25 cellular contexts compared by ENCODE assay signal in genomic region chr11:121406291-121406690, GRCh38. TPM values are rescaled to one million over a fixed set of nuclear protein-coding genes. Genes with fewer than 3 reads are reported as not detected.
A peak's percentile ranks its signal among the peaks of the same experiment; 100 is the strongest.
DNase-seq lines count a peak whose midpoint lies in the region; ATAC-seq, FAIRE-seq and TF ChIP-seq lines count a peak whose summit lies in the region.
"Had no signal": no experiment of that assay in that cellular context is flagged by ENCODE, and none has a peak within 500 bp of the region (broad histone marks: within the 10 kb centered on the region; RNA-seq: fewer than 3 reads in every experiment).

No MANE protein-coding gene starts in this region.

- H3K4me1 ChIP-seq in NT2/D1 (ENCODE audit: insufficient read depth, insufficient read length) (no peaks in the 10 kb centered on the region), endodermal cell (ENCODE audit: control insufficient read depth, insufficient read depth, low read length) (no peaks in the 10 kb centered on the region)
- H3K4me1 ChIP-seq in naive thymus-derived CD4-positive, alpha-beta T cell (ENCODE audit: control insufficient read depth in 2 of 2, insufficient read depth in 2 of 2, low read length in 2 of 2): no peaks in the 10 kb centered on the region
- no peaks in the 10 kb centered on the region for H3K4me1 ChIP-seq in effector memory CD4-positive, alpha-beta T cell (ENCODE audit: control insufficient read depth, insufficient read depth, low read length, poor library complexity, severe bottlenecking)
- H3K4me1 ChIP-seq: breast epithelium had no signal

- no peaks in the 10 kb centered on the region for H3K36me3 ChIP-seq in NT2/D1 (ENCODE audit: insufficient read depth, insufficient read length, low read length)
- H3K36me3 ChIP-seq in endodermal cell (ENCODE audit: control insufficient read depth, insufficient read depth, low read length): no peaks in the 10 kb centered on the region
- H3K36me3 ChIP-seq in naive thymus-derived CD4-positive, alpha-beta T cell (ENCODE audit: control insufficient read depth in 2 of 3, insufficient read depth in 3 of 3, low read length in 3 of 3): no peaks in the 10 kb centered on the region
- H3K36me3 ChIP-seq in effector memory CD4-positive, alpha-beta T cell (ENCODE audit: control insufficient read depth, insufficient read depth, low read length): no peaks in the 10 kb centered on the region
- H3K36me3 ChIP-seq: breast epithelium, HAP-1, WERI-Rb-1 had no signal

- no peak for DNase-seq in GM12891 (ENCODE audit: insufficient read length, low spot score)
- DNase-seq in NT2/D1 (ENCODE audit: low read depth, low spot score): peak; percentile 69
- peak; percentile 76 for DNase-seq in endodermal cell
- DNase-seq in naive thymus-derived CD4-positive, alpha-beta T cell: no peak
- no peak for DNase-seq in T-helper 2 cell treated with Interferon-gamma antibody and Interleukin-4, amounts not matched to agents 5 μg/mL and 100 μg/mL, for 36 hours (ENCODE audit: low spot score)
- DNase-seq in effector memory CD4-positive, alpha-beta T cell: no peak
- DNase-seq: activated CD4-positive, alpha-beta T cell treated with anti-CD3 and anti-CD28 coated beads for 48 hours; DMS153; hypothalamus; IMR-90; midbrain; naive thymus-derived CD8-positive, alpha-beta T cell; NCI-H1436 treated with DMSO at 0.1 percent for 48 hours; NCI-H2107; NCI-H345; stimulated activated CD4-positive, alpha-beta T cell treated with anti-CD3 and anti-CD28 coated beads, Interleukin-4, amount 100 ng/mL, for 24 hours; T-helper 9 cell; trophoblast cell; WERI-Rb-1 had no signal

- H3K4me1 Mint-ChIP-seq in endodermal cell: no peaks in the 10 kb centered on the region
- peaks cover 0 to 14% (median 7%) of the 10 kb centered on the region in 7 donors for H3K4me1 Mint-ChIP-seq in naive thymus-derived CD4-positive, alpha-beta T cell
- H3K4me1 Mint-ChIP-seq in T-helper 2 cell treated with Interferon-gamma antibody and Interleukin-4, amounts not matched to agents 5 μg/mL and 100 μg/mL, for 36 hours (ENCODE audit: low read depth): no peaks in the 10 kb centered on the region

- CTCF ChIA-PET in naive thymus-derived CD4-positive, alpha-beta T cell (lab: Charles Lee): no interaction called here

- intact Hi-C loops in naive thymus-derived CD4-positive, alpha-beta T cell (cut with micrococcal nuclease): no loop called here

- FAIRE-seq in GM12891 (lab: Jason Lieb, UNC): peak; percentile 67

- TF ChIP-seq CTCF in endodermal cell (conservative IDR thresholded peaks at IDR 0.05): no peak

- TF ChIP-seq POLR2A in GM12891 (IDR thresholded peaks at IDR 0.05; ENCODE audit: low read depth, low read length): no peak

- no peak for ATAC-seq in naive thymus-derived CD4-positive, alpha-beta T cell
- ATAC-seq in GM21515 (IDR thresholded peaks at IDR 0.05; ENCODE audit: unreplicated experiment) (no peak), GM18907 (IDR thresholded peaks at IDR 0.05; ENCODE audit: unreplicated experiment) (no peak)
- ATAC-seq: naive thymus-derived CD8-positive, alpha-beta T cell had no signal

- no peak overlapping the region for H3K27ac Mint-ChIP-seq in endodermal cell
- H3K27ac Mint-ChIP-seq in naive thymus-derived CD4-positive, alpha-beta T cell: peak overlapping the region in 6 of 9 donors; percentile 5 to 49 (median 36)
- H3K27ac Mint-ChIP-seq in T-helper 2 cell treated with Interferon-gamma antibody and Interleukin-4, amounts not matched to agents 5 μg/mL and 100 μg/mL, for 36 hours: no peak overlapping the region
- H3K27ac Mint-ChIP-seq: activated naive CD4-positive, alpha-beta T cell treated with anti-CD3 and anti-CD28 coated beads, Interleukin-2, amount 50 U/mL, for 24 hours; activated T-helper 2 cell treated with anti-CD3 and anti-CD28 coated beads, Interferon-gamma antibody, Interleukin-2, Interleukin-4, amounts not matched to agents 10 μg/mL and 5 μg/mL and 100 μg/mL, durations not matched to agents 14 hours and 24 hours and 36 hours had no signal

- 60 to 71% methylated on average over 2 of the region's 2 CpGs for WGBS in endodermal cell (ENCODE audit: insufficient coverage in 1 of 2, insufficient read length in 1 of 2), 2 experiments

- no peaks in the 10 kb centered on the region for H3K27me3 Mint-ChIP-seq in endodermal cell (ENCODE audit: insufficient read depth)
- no peaks in the 10 kb centered on the region for H3K27me3 Mint-ChIP-seq in naive thymus-derived CD4-positive, alpha-beta T cell
- H3K27me3 Mint-ChIP-seq in T-helper 2 cell treated with Interferon-gamma antibody and Interleukin-4, amounts not matched to agents 5 μg/mL and 100 μg/mL, for 36 hours (ENCODE audit: low read depth): no peaks in the 10 kb centered on the region
- H3K27me3 Mint-ChIP-seq: activated naive CD4-positive, alpha-beta T cell treated with anti-CD3 and anti-CD28 coated beads, Interleukin-2, amount 50 U/mL, for 24 hours; naive thymus-derived CD8-positive, alpha-beta T cell had no signal

- POLR2A ChIA-PET in naive thymus-derived CD4-positive, alpha-beta T cell (lab: Charles Lee): interaction anchor here (0.5 to 4.1 kb wide), 6 partner anchors 8 to 62 kb away, joined by 4 to 15 read pairs (median 4); no protein-coding TSS in a partner anchor

- H3K4me3 Mint-ChIP-seq in endodermal cell: no peak overlapping the region
- H3K4me3 Mint-ChIP-seq in naive thymus-derived CD4-positive, alpha-beta T cell: no peak overlapping the region
- no peak overlapping the region for H3K4me3 Mint-ChIP-seq in T-helper 2 cell treated with Interferon-gamma antibody and Interleukin-4, amounts not matched to agents 5 μg/mL and 100 μg/mL, for 36 hours
- H3K4me3 Mint-ChIP-seq: activated naive CD4-positive, alpha-beta T cell treated with anti-CD3 and anti-CD28 coated beads, Interleukin-2, amount 50 U/mL, for 24 hours; naive thymus-derived CD8-positive, alpha-beta T cell had no signal

- H3K9ac ChIP-seq in NT2/D1 (ENCODE audit: insufficient read length, low read depth) (no peak overlapping the region), endodermal cell (ENCODE audit: extremely low read depth, low read length, poor library complexity, severe bottlenecking) (no peak overlapping the region)

- no peaks in the 10 kb centered on the region for H3K27me3 ChIP-seq in NT2/D1 (ENCODE audit: insufficient read depth, insufficient read length)
- H3K27me3 ChIP-seq in endodermal cell (ENCODE audit: control insufficient read depth, insufficient read depth, low read length, poor library complexity, severe bottlenecking): no peaks in the 10 kb centered on the region
- H3K27me3 ChIP-seq in naive thymus-derived CD4-positive, alpha-beta T cell (ENCODE audit: control insufficient read depth in 2 of 2, insufficient read depth in 2 of 2, low read length in 2 of 2): no peaks in the 10 kb centered on the region
- no peaks in the 10 kb centered on the region for H3K27me3 ChIP-seq in effector memory CD4-positive, alpha-beta T cell (replicated peaks; ENCODE audit: control insufficient read depth, insufficient read depth, low read length, poor library complexity, severe bottlenecking)
- H3K27me3 ChIP-seq: breast epithelium had no signal

- H3K4me3 ChIP-seq in NT2/D1 (ENCODE audit: insufficient read length, low read depth) (no peak overlapping the region), endodermal cell (ENCODE audit: low read length) (no peak overlapping the region)
- H3K4me3 ChIP-seq in naive thymus-derived CD4-positive, alpha-beta T cell (ENCODE audit: low read length): no peak overlapping the region
- no peak overlapping the region for H3K4me3 ChIP-seq in effector memory CD4-positive, alpha-beta T cell (ENCODE audit: insufficient read depth, low read depth, low read length, poor library complexity, severe bottlenecking)
- H3K4me3 ChIP-seq: breast epithelium, HAP-1 had no signal

- H3K27ac ChIP-seq in endodermal cell (ENCODE audit: low read depth, low read length): no peak overlapping the region
- no peak overlapping the region for H3K27ac ChIP-seq in naive thymus-derived CD4-positive, alpha-beta T cell (ENCODE audit: low read depth, low read length)
- no peak overlapping the region for H3K27ac ChIP-seq in effector memory CD4-positive, alpha-beta T cell (ENCODE audit: insufficient read depth, low read length, poor library complexity, severe bottlenecking)
- H3K27ac ChIP-seq: breast epithelium, WERI-Rb-1 had no signal

- no peaks in the 10 kb centered on the region; the same call in 1 of the 2 replicates for H3K9me3 ChIP-seq in NT2/D1 (ENCODE audit: insufficient read depth, low read length)
- peaks cover 17% of the 10 kb centered on the region for H3K9me3 ChIP-seq in endodermal cell (ENCODE audit: control insufficient read depth, low read length)
- H3K9me3 ChIP-seq in naive thymus-derived CD4-positive, alpha-beta T cell (ENCODE audit: control insufficient read depth in 2 of 3, low read length in 3 of 3): no peaks in the 10 kb centered on the region
- no peaks in the 10 kb centered on the region for H3K9me3 ChIP-seq in effector memory CD4-positive, alpha-beta T cell (ENCODE audit: control insufficient read depth, low read length)
- H3K9me3 ChIP-seq: breast epithelium had no signal

- peaks cover 15% of the 10 kb centered on the region for H3K9me3 Mint-ChIP-seq in endodermal cell
- peaks cover 0 to 12% (median 0%) of the 10 kb centered on the region in 11 donors for H3K9me3 Mint-ChIP-seq in naive thymus-derived CD4-positive, alpha-beta T cell
- peaks cover 12% of the 10 kb centered on the region for H3K9me3 Mint-ChIP-seq in T-helper 2 cell treated with Interferon-gamma antibody and Interleukin-4, amounts not matched to agents 5 μg/mL and 100 μg/mL, for 36 hours
- H3K9me3 Mint-ChIP-seq: activated naive CD4-positive, alpha-beta T cell treated with anti-CD3 and anti-CD28 coated beads, Interleukin-2, amount 50 U/mL, for 24 hours had no signal

- H3K36me3 Mint-ChIP-seq in endodermal cell (ENCODE audit: low read depth): peaks cover 6% of the 10 kb centered on the region
- peaks cover 0 to 13% (median 3%) of the 10 kb centered on the region in 5 donors for H3K36me3 Mint-ChIP-seq in naive thymus-derived CD4-positive, alpha-beta T cell
- H3K36me3 Mint-ChIP-seq in T-helper 2 cell treated with Interferon-gamma antibody and Interleukin-4, amounts not matched to agents 5 μg/mL and 100 μg/mL, for 36 hours (ENCODE audit: low read depth): peaks cover 2% of the 10 kb centered on the region
- H3K36me3 Mint-ChIP-seq: naive thymus-derived CD8-positive, alpha-beta T cell had no signal

TF ChIP-seq in GM12891, 5 proteins besides CTCF, POLR2A, EP300 and RAD21:
- TF ChIP-seq SPI1 (IDR thresholded peaks at IDR 0.05; ENCODE audit: low read depth, low read length) (no peak), TAF1 (IDR thresholded peaks at IDR 0.05; ENCODE audit: low read depth, low read length) (no peak), PAX5 (IDR thresholded peaks at IDR 0.05; ENCODE audit: insufficient read depth, low read length, severe bottlenecking) (no peak), POU2F2 (IDR thresholded peaks at IDR 0.05; ENCODE audit: low read depth, low read length) (no peak)
TF ChIP-seq in GM12891: peak in this region for 0.

RNA-seq across cellular contexts. Expression of gene SORL1, which starts 45.8 kb away (rescaled TPM):
- polyA plus RNA-seq in GM12891 (2012; ENCODE audit: low read depth, missing spikeins): 49.9 TPM
- total RNA-seq in endodermal cell: 10 to 100 TPM; 56.4 to 57.5 TPM
- 14.7 TPM for polyA plus RNA-seq in endodermal cell (2013, experiment 1 of 2)
- polyA plus RNA-seq in endodermal cell (2013, experiment 2 of 2): 15.0 TPM
- 100 to 1,000 TPM; 179 to 555 (median 375) TPM for total RNA-seq in naive thymus-derived CD4-positive, alpha-beta T cell
- 100 to 1,000 TPM; 165 to 249 TPM for polyA plus RNA-seq in naive thymus-derived CD4-positive, alpha-beta T cell

Comparison
In these comparisons a context has a peak if more than half of its experiments do, and no peak if none do; other contexts are left out.
1. DNase-seq: peak in NT2/D1 (single experiment) and endodermal cell (single experiment); none in GM12891 (single experiment), naive thymus-derived CD4-positive, alpha-beta T cell (0 of 9), T-helper 2 cell treated with Interferon-gamma antibody and Interleukin-4, amounts not matched to agents 5 μg/mL and 100 μg/mL, for 36 hours (single experiment) and effector memory CD4-positive, alpha-beta T cell (0 of 3).
2. H3K27ac Mint-ChIP-seq: peak in naive thymus-derived CD4-positive, alpha-beta T cell (6 of 9); none in endodermal cell (single experiment) and T-helper 2 cell treated with Interferon-gamma antibody and Interleukin-4, amounts not matched to agents 5 μg/mL and 100 μg/mL, for 36 hours (single experiment).